In genomic region chr14:49553892-49554291, GRCh38 we compare ENCODE assay signal across 14 cellular contexts.
"Had no signal": no experiment of that assay in that cellular context is flagged by ENCODE, and none has a peak within 500 bp of the region (broad histone marks: within the 10 kb centered on the region; RNA-seq: fewer than 3 reads in every experiment).

No MANE protein-coding gene starts in this region.

- H3K4me3 ChIP-seq: coronary artery, heart left ventricle, left ventricle myocardium inferior had no signal

- ATAC-seq: heart left ventricle; natural killer cell treated with Interleukin-12 subunit alpha and Interleukin-12 subunit beta and Interleukin-15 and Interleukin-18, amount 100 ng/mL, for 72 hours; right cardiac atrium had no signal

- H3K36me3 ChIP-seq: heart left ventricle, left ventricle myocardium inferior had no signal

- H3K9me3 ChIP-seq: heart left ventricle, left ventricle myocardium inferior had no signal

- H3K27me3 Mint-ChIP-seq: activated B cell treated with CpG ODN at 0.5 μM for 24 hours; memory B cell; natural killer cell treated with Interleukin-12 subunit alpha and Interleukin-12 subunit beta and Interleukin-15 and Interleukin-18, amount 100 ng/mL, for 72 hours; progenitor cell of endocrine pancreas had no signal

- H3K27ac ChIP-seq: coronary artery, heart left ventricle, left ventricle myocardium inferior had no signal

- H3K4me1 ChIP-seq: heart left ventricle, left ventricle myocardium inferior had no signal

- H3K9me3 Mint-ChIP-seq: activated B cell treated with CpG ODN at 0.5 μM for 24 hours; memory B cell; natural killer cell treated with Interleukin-12 subunit alpha and Interleukin-12 subunit beta and Interleukin-15 and Interleukin-18, amount 100 ng/mL, for 72 hours had no signal

- H3K36me3 Mint-ChIP-seq: memory B cell; natural killer cell treated with Interleukin-12 subunit alpha and Interleukin-12 subunit beta and Interleukin-15 and Interleukin-18, amount 100 ng/mL, for 72 hours had no signal

- H3K4me1 Mint-ChIP-seq: memory B cell had no signal

- H3K4me3 Mint-ChIP-seq: activated B cell treated with CpG ODN at 0.5 μM for 24 hours; memory B cell; natural killer cell treated with Interleukin-12 subunit alpha and Interleukin-12 subunit beta and Interleukin-15 and Interleukin-18, amount 100 ng/mL, for 72 hours had no signal

- H3K27ac Mint-ChIP-seq: activated B cell treated with CpG ODN at 0.5 μM for 24 hours; memory B cell; natural killer cell treated with Interleukin-12 subunit alpha and Interleukin-12 subunit beta and Interleukin-15 and Interleukin-18, amount 100 ng/mL, for 72 hours; progenitor cell of endocrine pancreas had no signal

- DNase-seq: activated B cell treated with CpG ODN at 0.5 μM for 24 hours; activated naive CD4-positive, alpha-beta T cell treated with anti-CD3 and anti-CD28 coated beads, Interleukin-2, amount 50 U/mL, for 16 hours; caudate nucleus; effector CD4-positive, alpha-beta T cell; foreskin melanocyte; heart left ventricle; left ventricle myocardium inferior; occipital lobe; right cardiac atrium; small intestine had no signal

- H3K27me3 ChIP-seq: heart left ventricle had no signal
